Comparison of ENCODE assay signal across 16 cellular contexts in the genomic region with DNA sequence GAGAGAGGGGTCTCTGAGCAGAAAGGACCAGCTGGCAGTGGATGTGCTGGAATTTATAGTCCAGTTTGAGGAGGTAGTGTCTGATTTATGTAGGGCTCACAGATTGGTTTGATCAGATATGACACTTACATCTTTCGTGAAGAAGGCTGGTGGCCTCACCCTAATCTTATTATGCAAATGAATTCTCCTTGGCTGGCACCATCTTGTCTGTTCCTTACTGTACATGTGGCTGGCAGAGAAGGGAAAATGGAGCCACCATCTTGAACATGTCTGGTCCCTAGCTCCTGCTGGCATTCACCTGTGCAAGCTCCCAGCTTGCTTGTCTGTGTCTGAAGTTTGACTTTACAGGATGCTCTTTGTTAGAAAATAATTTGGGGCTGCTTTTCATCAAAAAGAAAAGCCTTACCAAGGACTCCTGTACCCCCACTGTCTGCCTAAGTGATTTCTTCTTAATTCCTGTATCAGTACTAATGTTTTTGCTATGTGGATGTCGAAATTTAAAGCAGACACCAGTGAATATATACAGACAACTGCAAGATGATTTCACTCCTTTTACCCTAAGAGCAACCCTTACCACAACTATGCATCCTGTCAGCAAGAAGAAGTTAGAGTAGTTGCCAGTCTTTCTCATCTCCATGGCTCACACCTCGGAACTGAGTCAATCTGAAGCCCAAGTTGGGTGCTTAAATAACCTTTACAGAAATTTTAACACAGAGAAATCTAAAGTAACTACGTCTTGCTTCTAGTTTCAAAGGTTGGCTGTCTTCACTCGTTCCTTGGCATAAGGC.
DNase-seq lines count a peak whose midpoint lies in the region; ATAC-seq and TF ChIP-seq lines count a peak whose summit lies in the region.
"Had no signal": no experiment of that assay in that cellular context is flagged by ENCODE, and none has a peak within 500 bp of the region (broad histone marks: within the 10 kb centered on the region; RNA-seq: fewer than 3 reads in every experiment).

No MANE protein-coding gene starts in this region.

- TF ChIP-seq CTCF in smooth muscle cell (IDR thresholded peaks at IDR 0.05; ENCODE audit: borderline replicate concordance, insufficient read depth, poor library complexity, severe bottlenecking), result no peak

- no peaks in the 10 kb centered on the region for H3K27me3 ChIP-seq in smooth muscle cell (ENCODE audit: low read depth)
- H3K27me3 ChIP-seq: left lung, MG63, pancreas had no signal

- H3K4me1 ChIP-seq in smooth muscle cell (ENCODE audit: low read depth), result no peaks in the 10 kb centered on the region
- H3K4me1 ChIP-seq: left lung, pancreas had no signal

- H3K4me3 ChIP-seq in smooth muscle cell, result no peak overlapping the region
- H3K4me3 ChIP-seq: left lung, MG63, pancreas had no signal

- WGBS in smooth muscle cell (ENCODE audit: low lambda C conversion rate), result 13% methylated on average over 5 of the region's 5 CpGs

- H4K20me1 ChIP-seq in smooth muscle cell (ENCODE audit: low read depth), result no peaks in the 10 kb centered on the region

- ATAC-seq in HG02885 (IDR thresholded peaks at IDR 0.05; ENCODE audit: poor library complexity, unreplicated experiment) (no peak), HG03432 (IDR thresholded peaks at IDR 0.05; ENCODE audit: unreplicated experiment) (no peak)
- ATAC-seq: left lung, pancreas, T-helper 17 cell had no signal

- peak overlapping the region; percentile 6 for H2AFZ ChIP-seq in smooth muscle cell (ENCODE audit: low read depth)

- peak overlapping the region; percentile 48 for H3K9ac ChIP-seq in smooth muscle cell (ENCODE audit: low read depth)

- H3K27ac ChIP-seq in smooth muscle cell (ENCODE audit: low read depth), result peak overlapping the region; percentile 86
- H3K27ac ChIP-seq: left lung, pancreas, RWPE1 had no signal

- no peaks in the 10 kb centered on the region for H3K79me2 ChIP-seq in smooth muscle cell (ENCODE audit: low read depth)

- DNase-seq in GM04504 (ENCODE audit: low read depth) (peak; percentile 75), SK-N-DZ (ENCODE audit: low spot score) (peak; percentile 81), fibroblast of gingiva (ENCODE audit: low read depth) (peak; percentile 80), smooth muscle cell (lab: John Stamatoyannopoulos, UW; ENCODE audit: unreplicated experiment) (no peak), NCI-H748 treated with DMSO at 0.1 percent for 48 hours (lab: John Stamatoyannopoulos, UW) (no peak)
- DNase-seq: activated CD4-positive, alpha-beta T cell treated with anti-CD3 and anti-CD28 coated beads for 1 hour; activated naive CD8-positive, alpha-beta T cell treated with anti-CD3 and anti-CD28 coated beads for 36 hours; left lung; MG63; NCI-H2029 treated with DMSO at 0.1 percent for 48 hours; pancreas; stimulated activated CD4-positive, alpha-beta T cell treated with anti-CD3 and anti-CD28 coated beads, Interleukin-12 subunit alpha, Interleukin-12 subunit beta, amount 100 ng/mL, for 4 hours; T-helper 17 cell had no signal

- H3K9me3 ChIP-seq in smooth muscle cell (replicated peaks; ENCODE audit: low read depth), result no peaks in the 10 kb centered on the region
- H3K9me3 ChIP-seq: left lung, MG63, pancreas had no signal

- H3K4me2 ChIP-seq in smooth muscle cell, result peak overlapping the region; percentile 33

- H3K36me3 ChIP-seq in smooth muscle cell (ENCODE audit: low read depth), result no peaks in the 10 kb centered on the region
- H3K36me3 ChIP-seq: left lung, MG63, pancreas had no signal

- peaks cover 8% of the 10 kb centered on the region for H3F3A ChIP-seq in smooth muscle cell (ENCODE audit: low read depth)

Comparison
In these comparisons a context has a peak if more than half of its experiments do, and no peak if none do; other contexts are left out.
1. DNase-seq: peak in GM04504 (single experiment), SK-N-DZ (single experiment) and fibroblast of gingiva (single experiment); none in smooth muscle cell (single experiment) and NCI-H748 treated with DMSO at 0.1 percent for 48 hours (single experiment).